In the genomic region with DNA sequence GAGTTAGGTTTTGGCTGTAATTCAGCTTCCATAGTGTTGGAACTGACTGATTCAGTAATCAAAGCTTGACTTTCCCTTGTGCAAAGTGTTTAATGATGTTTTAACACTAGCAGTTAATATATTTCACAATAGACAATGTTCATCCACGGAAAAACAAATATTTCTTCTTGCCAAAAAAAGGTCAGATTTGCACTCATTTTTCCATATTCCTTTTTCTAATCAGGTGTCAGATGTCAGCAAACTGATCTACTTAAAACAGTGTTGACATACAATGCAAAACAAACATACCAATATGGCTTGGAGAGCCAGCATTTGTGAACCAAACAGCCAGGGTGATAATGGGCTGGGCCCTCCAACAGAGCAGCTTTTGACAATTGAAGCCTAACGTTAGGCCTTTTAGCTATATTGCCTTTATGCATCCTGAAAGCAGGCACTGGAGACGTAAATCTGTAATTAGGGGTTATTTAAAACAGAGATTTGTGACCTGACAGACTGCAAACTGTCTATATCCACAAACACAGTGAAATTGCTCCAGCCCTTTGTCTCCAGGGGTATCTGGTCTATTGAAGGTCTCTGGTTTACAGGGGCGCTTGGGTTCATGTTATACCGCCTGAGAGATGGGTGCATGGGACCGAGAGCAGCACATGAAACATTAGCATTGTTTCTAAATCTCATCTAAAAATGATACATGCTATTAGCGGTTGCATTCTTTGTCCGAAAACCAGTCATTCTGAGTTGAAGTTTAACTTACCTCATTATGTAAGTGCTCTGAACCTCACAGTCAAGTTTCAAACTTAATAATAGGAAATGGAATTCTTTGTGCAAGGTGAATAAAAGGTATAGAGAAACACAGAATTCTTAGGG, we compare ENCODE assay signal across 1 cellular context.
TF ChIP-seq lines count a peak whose summit lies in the region.

No MANE protein-coding gene starts in this region.

TF ChIP-seq in GM12878, 131 proteins besides CTCF, POLR2A, EP300 and RAD21 (continued from another document):
- TF ChIP-seq TCF3 (IDR thresholded peaks at IDR 0.05; ENCODE audit: borderline replicate concordance, insufficient read depth, low read depth, low read length) (no peak), BCL11A (IDR thresholded peaks at IDR 0.05; ENCODE audit: low read depth, low read length) (peak; percentile 74), IKZF1 (conservative IDR thresholded peaks at IDR 0.05) (peak; percentile 30; the same call in 1 of the 2 replicates), SREBF1 (IDR thresholded peaks at IDR 0.05; ENCODE audit: low read length) (0 out of 2 replicates have a peak, but pooled peaks have one; percentile 9), TBL1XR1 (IDR thresholded peaks at IDR 0.05; ENCODE audit: low read depth, low read length) (peak; percentile 46; the same call in 1 of the 2 replicates), DPF2 (IDR thresholded peaks at IDR 0.05) (peak; percentile 32; the same call in 1 of the 2 replicates), ZNF274 (IDR thresholded peaks at IDR 0.05; ENCODE audit: insufficient read depth, insufficient read length) (no peak), ATF7 (IDR thresholded peaks at IDR 0.05; ENCODE audit: low read depth) (peak; percentile 86), CBX3 (IDR thresholded peaks at IDR 0.05; ENCODE audit: borderline replicate concordance, low read depth) (no peak), ZBED1 (IDR thresholded peaks at IDR 0.05; ENCODE audit: borderline replicate concordance) (peak; percentile 51; the same call in 1 of the 2 replicates), SMAD1 (IDR thresholded peaks at IDR 0.05; ENCODE audit: low read depth, partially characterized antibody) (peak; percentile 49), SMC3 (IDR thresholded peaks at IDR 0.05; ENCODE audit: borderline replicate concordance, low read length) (no peak), BACH1 (IDR thresholded peaks at IDR 0.05; ENCODE audit: borderline replicate concordance) (peak; percentile 21; the same call in 1 of the 2 replicates), JUNB (IDR thresholded peaks at IDR 0.05) (peak; percentile 76), BHLHE40 (IDR thresholded peaks at IDR 0.05; ENCODE audit: borderline replicate concordance in 1 of 2, low read depth in 2 of 2, low read length in 1 of 2) (peak; percentile 57 to 72; a peak in 3 of 4 replicates), MEF2B (IDR thresholded peaks at IDR 0.05; ENCODE audit: partially characterized antibody, poor library complexity, severe bottlenecking) (peak; percentile 62), ZNF217 (IDR thresholded peaks at IDR 0.05) (peak; percentile 95), IKZF2 (IDR thresholded peaks at IDR 0.05) (peak; percentile 29 to 63; a peak in 3 of 4 replicates), KLF5 (IDR thresholded peaks at IDR 0.05; ENCODE audit: partially characterized antibody) (no peak), RB1 (IDR thresholded peaks at IDR 0.05; ENCODE audit: borderline replicate concordance) (no peak), ZNF24 (IDR thresholded peaks at IDR 0.05) (peak; percentile 46; the same call in 1 of the 2 replicates), MEF2A (IDR thresholded peaks at IDR 0.05; ENCODE audit: insufficient read depth, low read depth, low read length) (0 out of 2 replicates have a peak, but pooled peaks have one; percentile 30), TCF12 (IDR thresholded peaks at IDR 0.05; ENCODE audit: low read depth, low read length) (no peak), FOXM1 (IDR thresholded peaks at IDR 0.05; ENCODE audit: low read depth, low read length) (peak; percentile 62; the same call in 1 of the 2 replicates), NBN (IDR thresholded peaks at IDR 0.05) (peak; percentile 56; the same call in 1 of the 2 replicates), RUNX3 (IDR thresholded peaks at IDR 0.05; ENCODE audit: low read length) (peak; percentile 75), MTA2 (IDR thresholded peaks at IDR 0.05; ENCODE audit: low read depth) (peak; percentile 96), NR2F1 (conservative IDR thresholded peaks at IDR 0.05) (peak; percentile 67; the same call in 1 of the 2 replicates), PAX5 (IDR thresholded peaks at IDR 0.05; ENCODE audit: borderline replicate concordance, low read depth, low read length) (no peak)
- TF ChIP-seq, protein P1, sequence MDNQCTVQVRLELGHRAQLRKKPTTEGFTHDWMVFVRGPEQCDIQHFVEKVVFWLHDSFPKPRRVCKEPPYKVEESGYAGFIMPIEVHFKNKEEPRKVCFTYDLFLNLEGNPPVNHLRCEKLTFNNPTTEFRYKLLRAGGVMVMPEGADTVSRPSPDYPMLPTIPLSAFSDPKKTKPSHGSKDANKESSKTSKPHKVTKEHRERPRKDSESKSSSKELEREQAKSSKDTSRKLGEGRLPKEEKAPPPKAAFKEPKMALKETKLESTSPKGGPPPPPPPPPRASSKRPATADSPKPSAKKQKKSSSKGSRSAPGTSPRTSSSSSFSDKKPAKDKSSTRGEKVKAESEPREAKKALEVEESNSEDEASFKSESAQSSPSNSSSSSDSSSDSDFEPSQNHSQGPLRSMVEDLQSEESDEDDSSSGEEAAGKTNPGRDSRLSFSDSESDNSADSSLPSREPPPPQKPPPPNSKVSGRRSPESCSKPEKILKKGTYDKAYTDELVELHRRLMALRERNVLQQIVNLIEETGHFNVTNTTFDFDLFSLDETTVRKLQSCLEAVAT (IDR thresholded peaks at IDR 0.05), result 0 out of 2 replicates have a peak, but pooled peaks have one; percentile 28
- TF ChIP-seq, protein P2, sequence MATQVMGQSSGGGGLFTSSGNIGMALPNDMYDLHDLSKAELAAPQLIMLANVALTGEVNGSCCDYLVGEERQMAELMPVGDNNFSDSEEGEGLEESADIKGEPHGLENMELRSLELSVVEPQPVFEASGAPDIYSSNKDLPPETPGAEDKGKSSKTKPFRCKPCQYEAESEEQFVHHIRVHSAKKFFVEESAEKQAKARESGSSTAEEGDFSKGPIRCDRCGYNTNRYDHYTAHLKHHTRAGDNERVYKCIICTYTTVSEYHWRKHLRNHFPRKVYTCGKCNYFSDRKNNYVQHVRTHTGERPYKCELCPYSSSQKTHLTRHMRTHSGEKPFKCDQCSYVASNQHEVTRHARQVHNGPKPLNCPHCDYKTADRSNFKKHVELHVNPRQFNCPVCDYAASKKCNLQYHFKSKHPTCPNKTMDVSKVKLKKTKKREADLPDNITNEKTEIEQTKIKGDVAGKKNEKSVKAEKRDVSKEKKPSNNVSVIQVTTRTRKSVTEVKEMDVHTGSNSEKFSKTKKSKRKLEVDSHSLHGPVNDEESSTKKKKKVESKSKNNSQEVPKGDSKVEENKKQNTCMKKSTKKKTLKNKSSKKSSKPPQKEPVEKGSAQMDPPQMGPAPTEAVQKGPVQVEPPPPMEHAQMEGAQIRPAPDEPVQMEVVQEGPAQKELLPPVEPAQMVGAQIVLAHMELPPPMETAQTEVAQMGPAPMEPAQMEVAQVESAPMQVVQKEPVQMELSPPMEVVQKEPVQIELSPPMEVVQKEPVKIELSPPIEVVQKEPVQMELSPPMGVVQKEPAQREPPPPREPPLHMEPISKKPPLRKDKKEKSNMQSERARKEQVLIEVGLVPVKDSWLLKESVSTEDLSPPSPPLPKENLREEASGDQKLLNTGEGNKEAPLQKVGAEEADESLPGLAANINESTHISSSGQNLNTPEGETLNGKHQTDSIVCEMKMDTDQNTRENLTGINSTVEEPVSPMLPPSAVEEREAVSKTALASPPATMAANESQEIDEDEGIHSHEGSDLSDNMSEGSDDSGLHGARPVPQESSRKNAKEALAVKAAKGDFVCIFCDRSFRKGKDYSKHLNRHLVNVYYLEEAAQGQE (IDR thresholded peaks at IDR 0.05; ENCODE audit: low read depth, low read length), result no peak
- TF ChIP-seq, protein P3, sequence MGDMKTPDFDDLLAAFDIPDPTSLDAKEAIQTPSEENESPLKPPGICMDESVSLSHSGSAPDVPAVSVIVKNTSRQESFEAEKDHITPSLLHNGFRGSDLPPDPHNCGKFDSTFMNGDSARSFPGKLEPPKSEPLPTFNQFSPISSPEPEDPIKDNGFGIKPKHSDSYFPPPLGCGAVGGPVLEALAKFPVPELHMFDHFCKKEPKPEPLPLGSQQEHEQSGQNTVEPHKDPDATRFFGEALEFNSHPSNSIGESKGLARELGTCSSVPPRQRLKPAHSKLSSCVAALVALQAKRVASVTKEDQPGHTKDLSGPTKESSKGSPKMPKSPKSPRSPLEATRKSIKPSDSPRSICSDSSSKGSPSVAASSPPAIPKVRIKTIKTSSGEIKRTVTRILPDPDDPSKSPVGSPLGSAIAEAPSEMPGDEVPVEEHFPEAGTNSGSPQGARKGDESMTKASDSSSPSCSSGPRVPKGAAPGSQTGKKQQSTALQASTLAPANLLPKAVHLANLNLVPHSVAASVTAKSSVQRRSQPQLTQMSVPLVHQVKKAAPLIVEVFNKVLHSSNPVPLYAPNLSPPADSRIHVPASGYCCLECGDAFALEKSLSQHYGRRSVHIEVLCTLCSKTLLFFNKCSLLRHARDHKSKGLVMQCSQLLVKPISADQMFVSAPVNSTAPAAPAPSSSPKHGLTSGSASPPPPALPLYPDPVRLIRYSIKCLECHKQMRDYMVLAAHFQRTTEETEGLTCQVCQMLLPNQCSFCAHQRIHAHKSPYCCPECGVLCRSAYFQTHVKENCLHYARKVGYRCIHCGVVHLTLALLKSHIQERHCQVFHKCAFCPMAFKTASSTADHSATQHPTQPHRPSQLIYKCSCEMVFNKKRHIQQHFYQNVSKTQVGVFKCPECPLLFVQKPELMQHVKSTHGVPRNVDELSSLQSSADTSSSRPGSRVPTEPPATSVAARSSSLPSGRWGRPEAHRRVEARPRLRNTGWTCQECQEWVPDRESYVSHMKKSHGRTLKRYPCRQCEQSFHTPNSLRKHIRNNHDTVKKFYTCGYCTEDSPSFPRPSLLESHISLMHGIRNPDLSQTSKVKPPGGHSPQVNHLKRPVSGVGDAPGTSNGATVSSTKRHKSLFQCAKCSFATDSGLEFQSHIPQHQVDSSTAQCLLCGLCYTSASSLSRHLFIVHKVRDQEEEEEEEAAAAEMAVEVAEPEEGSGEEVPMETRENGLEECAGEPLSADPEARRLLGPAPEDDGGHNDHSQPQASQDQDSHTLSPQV (IDR thresholded peaks at IDR 0.05), result no peak
- TF ChIP-seq, protein P4, sequence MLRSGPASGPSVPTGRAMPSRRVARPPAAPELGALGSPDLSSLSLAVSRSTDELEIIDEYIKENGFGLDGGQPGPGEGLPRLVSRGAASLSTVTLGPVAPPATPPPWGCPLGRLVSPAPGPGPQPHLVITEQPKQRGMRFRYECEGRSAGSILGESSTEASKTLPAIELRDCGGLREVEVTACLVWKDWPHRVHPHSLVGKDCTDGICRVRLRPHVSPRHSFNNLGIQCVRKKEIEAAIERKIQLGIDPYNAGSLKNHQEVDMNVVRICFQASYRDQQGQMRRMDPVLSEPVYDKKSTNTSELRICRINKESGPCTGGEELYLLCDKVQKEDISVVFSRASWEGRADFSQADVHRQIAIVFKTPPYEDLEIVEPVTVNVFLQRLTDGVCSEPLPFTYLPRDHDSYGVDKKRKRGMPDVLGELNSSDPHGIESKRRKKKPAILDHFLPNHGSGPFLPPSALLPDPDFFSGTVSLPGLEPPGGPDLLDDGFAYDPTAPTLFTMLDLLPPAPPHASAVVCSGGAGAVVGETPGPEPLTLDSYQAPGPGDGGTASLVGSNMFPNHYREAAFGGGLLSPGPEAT (IDR thresholded peaks at IDR 0.05; ENCODE audit: low read depth), result 0 out of 2 replicates have a peak, but pooled peaks have one; percentile 37
- TF ChIP-seq, protein P5, sequence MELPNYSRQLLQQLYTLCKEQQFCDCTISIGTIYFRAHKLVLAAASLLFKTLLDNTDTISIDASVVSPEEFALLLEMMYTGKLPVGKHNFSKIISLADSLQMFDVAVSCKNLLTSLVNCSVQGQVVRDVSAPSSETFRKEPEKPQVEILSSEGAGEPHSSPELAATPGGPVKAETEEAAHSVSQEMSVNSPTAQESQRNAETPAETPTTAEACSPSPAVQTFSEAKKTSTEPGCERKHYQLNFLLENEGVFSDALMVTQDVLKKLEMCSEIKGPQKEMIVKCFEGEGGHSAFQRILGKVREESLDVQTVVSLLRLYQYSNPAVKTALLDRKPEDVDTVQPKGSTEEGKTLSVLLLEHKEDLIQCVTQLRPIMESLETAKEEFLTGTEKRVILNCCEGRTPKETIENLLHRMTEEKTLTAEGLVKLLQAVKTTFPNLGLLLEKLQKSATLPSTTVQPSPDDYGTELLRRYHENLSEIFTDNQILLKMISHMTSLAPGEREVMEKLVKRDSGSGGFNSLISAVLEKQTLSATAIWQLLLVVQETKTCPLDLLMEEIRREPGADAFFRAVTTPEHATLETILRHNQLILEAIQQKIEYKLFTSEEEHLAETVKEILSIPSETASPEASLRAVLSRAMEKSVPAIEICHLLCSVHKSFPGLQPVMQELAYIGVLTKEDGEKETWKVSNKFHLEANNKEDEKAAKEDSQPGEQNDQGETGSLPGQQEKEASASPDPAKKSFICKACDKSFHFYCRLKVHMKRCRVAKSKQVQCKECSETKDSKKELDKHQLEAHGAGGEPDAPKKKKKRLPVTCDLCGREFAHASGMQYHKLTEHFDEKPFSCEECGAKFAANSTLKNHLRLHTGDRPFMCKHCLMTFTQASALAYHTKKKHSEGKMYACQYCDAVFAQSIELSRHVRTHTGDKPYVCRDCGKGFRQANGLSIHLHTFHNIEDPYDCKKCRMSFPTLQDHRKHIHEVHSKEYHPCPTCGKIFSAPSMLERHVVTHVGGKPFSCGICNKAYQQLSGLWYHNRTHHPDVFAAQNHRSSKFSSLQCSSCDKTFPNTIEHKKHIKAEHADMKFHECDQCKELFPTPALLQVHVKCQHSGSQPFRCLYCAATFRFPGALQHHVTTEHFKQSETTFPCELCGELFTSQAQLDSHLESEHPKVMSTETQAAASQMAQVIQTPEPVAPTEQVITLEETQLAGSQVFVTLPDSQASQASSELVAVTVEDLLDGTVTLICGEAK (IDR thresholded peaks at IDR 0.05; ENCODE audit: borderline replicate concordance), result no peak
